ENCODE assay signal across 25 cellular contexts in genomic region chr22:46933526-46933925, GRCh38.
DNase-seq lines count a peak whose midpoint lies in the region; ATAC-seq, FAIRE-seq and TF ChIP-seq lines count a peak whose summit lies in the region.
"Had no signal": no experiment of that assay in that cellular context is flagged by ENCODE, and none has a peak within 500 bp of the region (broad histone marks: within the 10 kb centered on the region; RNA-seq: fewer than 3 reads in every experiment).

No MANE protein-coding gene starts in this region.

- in situ Hi-C loops in HepG2 (cut with HindIII; ENCODE audit: extremely low pct_ligation_motif_present, low pct_unique_long_range_greater_than_20kb) = no loop called here

- H3K79me2 ChIP-seq in HepG2 (ENCODE audit: insufficient read depth, low read length) (peaks cover 2% of the 10 kb centered on the region), OCI-LY7 (ENCODE audit: insufficient read depth, low read depth, low read length) (no peaks in the 10 kb centered on the region)

- peaks cover 1 to 4% of the 10 kb centered on the region in 2 experiments; a peak in 2 of 5 replicates for H3K36me3 ChIP-seq in HepG2 (replicated peaks in 1 of 2; ENCODE audit: control insufficient read depth in 1 of 2, insufficient read depth in 2 of 2, low read length in 2 of 2)
- H3K36me3 ChIP-seq in right lobe of liver = peaks cover 0 to 4% (median 0%) of the 10 kb centered on the region in 4 donors
- no peaks in the 10 kb centered on the region for H3K36me3 ChIP-seq in OCI-LY7 (ENCODE audit: insufficient read depth, low read length)
- H3K36me3 ChIP-seq: cardiac muscle cell had no signal

- FAIRE-seq in HepG2 (lab: Jason Lieb, UNC) = no peak
- FAIRE-seq: frontal cortex, G401.6, keratinocyte had no signal

- BruUV-seq in HepG2 (replicated peaks; lab: Mats Ljungman, UMichigan) (no TSS peak), OCI-LY7 (replicated peaks; lab: Mats Ljungman, UMichigan) (no TSS peak)

- no peaks in the 10 kb centered on the region for H3K9me2 ChIP-seq in OCI-LY7 (ENCODE audit: insufficient read depth, low read length)

- peaks cover 31% of the 10 kb centered on the region for H3K4me1 Mint-ChIP-seq in activated naive CD8-positive, alpha-beta T cell treated with anti-CD3 and anti-CD28 coated beads, Interleukin-2, amount 50 U/mL, for 24 hours
- H3K4me1 Mint-ChIP-seq in memory B cell = peaks cover 14% of the 10 kb centered on the region

- no peak for TF ChIP-seq POLR2A in HepG2 (IDR thresholded peaks at IDR 0.05; ENCODE audit: insufficient read depth in 1 of 2, low read depth in 2 of 2, low read length in 2 of 2)
- TF ChIP-seq POLR2A in right lobe of liver (IDR thresholded peaks at IDR 0.05) = no peak

- H3K4me3 ChIP-seq in HepG2 (replicated peaks in 1 of 3; ENCODE audit: insufficient read depth in 1 of 3, low read depth in 2 of 3, low read length in 3 of 3) = no peak overlapping the region
- H3K4me3 ChIP-seq in right lobe of liver = no peak overlapping the region
- no peak overlapping the region for H3K4me3 ChIP-seq in OCI-LY7 (ENCODE audit: low read depth, low read length, poor library complexity, severe bottlenecking)
- H3K4me3 ChIP-seq: cardiac muscle cell, dorsolateral prefrontal cortex had no signal

- H3K9me3 ChIP-seq in HepG2 (ENCODE audit: low read length) (no peaks in the 10 kb centered on the region), right lobe of liver (no peaks in the 10 kb centered on the region), OCI-LY7 (ENCODE audit: low read length) (no peaks in the 10 kb centered on the region)

- no peak for ATAC-seq in HepG2
- no peak for ATAC-seq in right lobe of liver
- no peak for ATAC-seq in activated naive CD8-positive, alpha-beta T cell treated with anti-CD3 and anti-CD28 coated beads, Interleukin-2, amount 50 U/mL, for 24 hours
- no peak for ATAC-seq in memory B cell (ENCODE audit: low read depth)
- ATAC-seq in GM21786 (IDR thresholded peaks at IDR 0.05; ENCODE audit: unreplicated experiment) = no peak
- ATAC-seq: activated T-cell treated with anti-CD3 and anti-CD28 coated beads, Interleukin-2, amount 50 U/mL, for 72 hours had no signal

- intact Hi-C loops in HepG2 (cut with micrococcal nuclease; ENCODE audit: unreplicated experiment) = no loop called here
- intact Hi-C loops in right lobe of liver (cut with DNase I) = loop anchor here in 1 of 2 donors (10.0 kb wide), 1 partner anchor 119 kb away; no protein-coding TSS in a partner anchor
- intact Hi-C loops in OCI-LY7 (cut with micrococcal nuclease; ENCODE audit: unreplicated experiment) = no loop called here

- no peaks in the 10 kb centered on the region for H3K9me3 Mint-ChIP-seq in activated naive CD8-positive, alpha-beta T cell treated with anti-CD3 and anti-CD28 coated beads, Interleukin-2, amount 50 U/mL, for 24 hours
- H3K9me3 Mint-ChIP-seq in memory B cell = no peaks in the 10 kb centered on the region
- H3K9me3 Mint-ChIP-seq: activated CD4-positive, alpha-beta memory T cell treated with anti-CD3 and anti-CD28 coated beads for 36 hours; activated T-cell treated with anti-CD3 and anti-CD28 coated beads, Interleukin-2, amount 50 U/mL, for 72 hours; CD4-positive, alpha-beta T cell; naive B cell; T-helper 1 cell treated with Interleukin-12 subunit alpha and Interleukin-12 subunit beta and Interleukin-4 antibody, amounts not matched to agents 30 μg/mL and 1 μg/mL, for 36 hours had no signal

- H3K27me3 ChIP-seq in HepG2 (ENCODE audit: control insufficient read depth in 1 of 2, insufficient read depth in 2 of 2, low read length in 2 of 2) = no peaks in the 10 kb centered on the region
- no peaks in the 10 kb centered on the region for H3K27me3 ChIP-seq in right lobe of liver
- H3K27me3 ChIP-seq: cardiac muscle cell, dorsolateral prefrontal cortex had no signal

- TF ChIP-seq RAD21 in HepG2 (CRISPR knock-in tag; IDR thresholded peaks at IDR 0.05) = no peak

- H3K9ac ChIP-seq in HepG2 (ENCODE audit: insufficient read depth, low read depth, low read length) = no peak overlapping the region

- H3K36me3 Mint-ChIP-seq in activated naive CD8-positive, alpha-beta T cell treated with anti-CD3 and anti-CD28 coated beads, Interleukin-2, amount 50 U/mL, for 24 hours (ENCODE audit: low read depth) = peaks cover 21% of the 10 kb centered on the region
- peaks cover 24% of the 10 kb centered on the region for H3K36me3 Mint-ChIP-seq in memory B cell

- TF ChIP-seq EP300 in HepG2 (IDR thresholded peaks at IDR 0.05; ENCODE audit: low read depth in 2 of 2, low read length in 2 of 2) (no peak), HepG2 (CRISPR knock-in tag; IDR thresholded peaks at IDR 0.05; ENCODE audit: borderline replicate concordance) (no peak)

- H3K27ac Mint-ChIP-seq in activated naive CD8-positive, alpha-beta T cell treated with anti-CD3 and anti-CD28 coated beads, Interleukin-2, amount 50 U/mL, for 24 hours = peak overlapping the region; percentile 43
- peak overlapping the region; percentile 60 for H3K27ac Mint-ChIP-seq in memory B cell
- H3K27ac Mint-ChIP-seq: activated CD4-positive, alpha-beta memory T cell treated with anti-CD3 and anti-CD28 coated beads for 36 hours; activated T-cell treated with anti-CD3 and anti-CD28 coated beads, Interleukin-2, amount 50 U/mL, for 72 hours; CD4-positive, alpha-beta T cell; T-helper 1 cell treated with Interleukin-12 subunit alpha and Interleukin-12 subunit beta and Interleukin-4 antibody, amounts not matched to agents 30 μg/mL and 1 μg/mL, for 36 hours had no signal

- H3K27ac ChIP-seq in HepG2 (ENCODE audit: extremely low read length, insufficient read depth, low read length) (peak overlapping the region; percentile 95), right lobe of liver (no peak overlapping the region), OCI-LY7 (ENCODE audit: low read depth, low read length, poor library complexity, severe bottlenecking) (no peak overlapping the region)
- H3K27ac ChIP-seq: cardiac muscle cell, dorsolateral prefrontal cortex had no signal

- POLR2A ChIA-PET in HepG2 (lab: Yijun Ruan, JAX) = no interaction called here
- POLR2A ChIA-PET in OCI-LY7 (lab: Charles Lee) = no interaction called here

- TF ChIP-seq CTCF in HepG2 (CRISPR knock-in tag; IDR thresholded peaks at IDR 0.05) = no peak
- TF ChIP-seq CTCF in right lobe of liver (IDR thresholded peaks at IDR 0.05) = no peak
- TF ChIP-seq CTCF in OCI-LY7 (conservative IDR thresholded peaks at IDR 0.05; ENCODE audit: low read length) = no peak

- H3K4me1 ChIP-seq in HepG2 (ENCODE audit: insufficient read depth, low read length) (peaks cover 65% of the 10 kb centered on the region), right lobe of liver (peaks cover 0 to 35% (median 10%) of the 10 kb centered on the region in 4 donors), OCI-LY7 (ENCODE audit: insufficient read depth, low read length, poor library complexity, severe bottlenecking) (no peaks in the 10 kb centered on the region)

- H2AFZ ChIP-seq in HepG2 (ENCODE audit: low read length) (no peak overlapping the region), OCI-LY7 (ENCODE audit: low read length) (no peak overlapping the region)

- H4K20me1 ChIP-seq in HepG2 (ENCODE audit: insufficient read depth, low read length) = no peaks in the 10 kb centered on the region
- H4K20me1 ChIP-seq in OCI-LY7 (ENCODE audit: insufficient read depth, low read length) = no peaks in the 10 kb centered on the region

- no peak for DNase-seq in HepG2 (ENCODE audit: low spot score)
- no peak for DNase-seq in right lobe of liver
- DNase-seq in activated naive CD8-positive, alpha-beta T cell treated with anti-CD3 and anti-CD28 coated beads, Interleukin-2, amount 50 U/mL, for 24 hours = no peak
- no peak for DNase-seq in memory B cell (ENCODE audit: low spot score in 2 of 2)
- no peak for DNase-seq in islet precursor cell
- DNase-seq in T-helper 9 cell = no peak
- no peak for DNase-seq in OCI-LY7 (ENCODE audit: low spot score)
- DNase-seq: activated CD4-positive, alpha-beta memory T cell treated with anti-CD3 and anti-CD28 coated beads for 36 hours; activated T-cell treated with anti-CD3 and anti-CD28 coated beads, Interleukin-2, amount 50 U/mL, for 72 hours; CD4-positive, alpha-beta T cell; dorsolateral prefrontal cortex; hypothalamus; KBM-7; mammary epithelial cell; naive B cell; NCI-H1694 treated with DMSO at 0.1 percent for 48 hours; NCI-H748 treated with DMSO at 0.1 percent for 48 hours; stimulated activated CD4-positive, alpha-beta T cell treated with anti-CD3 and anti-CD28 coated beads, Interleukin-2, amount 100 ng/mL, for 24 hours; stimulated activated naive CD4-positive, alpha-beta T cell treated with Interleukin-2 at 50 U/mL for 16 hours had no signal

- H3K4me3 Mint-ChIP-seq in activated naive CD8-positive, alpha-beta T cell treated with anti-CD3 and anti-CD28 coated beads, Interleukin-2, amount 50 U/mL, for 24 hours = no peak overlapping the region
- no peak overlapping the region for H3K4me3 Mint-ChIP-seq in memory B cell
- H3K4me3 Mint-ChIP-seq: activated CD4-positive, alpha-beta memory T cell treated with anti-CD3 and anti-CD28 coated beads for 36 hours; activated T-cell treated with anti-CD3 and anti-CD28 coated beads, Interleukin-2, amount 50 U/mL, for 72 hours; CD4-positive, alpha-beta T cell; naive B cell; T-helper 1 cell treated with Interleukin-12 subunit alpha and Interleukin-12 subunit beta and Interleukin-4 antibody, amounts not matched to agents 30 μg/mL and 1 μg/mL, for 36 hours had no signal

- WGBS in HepG2 (ENCODE audit: low lambda C conversion rate) = 92% methylated on average over 7 of the region's 7 CpGs
- 83% methylated on average over 6 of the region's 7 CpGs for WGBS in right lobe of liver (ENCODE audit: insufficient coverage, low coverage, low lambda C conversion rate, missing lambda C conversion rate)

- H3K4me2 ChIP-seq in HepG2 (ENCODE audit: low read depth, low read length) (no peak overlapping the region), OCI-LY7 (ENCODE audit: low read length) (no peak overlapping the region)

- CTCF ChIA-PET in HepG2 (lab: Yijun Ruan, JAX; ENCODE audit: low intra/inter-chr PET ratio, low total read pairs) = no interaction called here
- CTCF ChIA-PET in OCI-LY7 (lab: Charles Lee; ENCODE audit: unreplicated experiment) = no interaction called here

- no peaks in the 10 kb centered on the region for H3K27me3 Mint-ChIP-seq in activated naive CD8-positive, alpha-beta T cell treated with anti-CD3 and anti-CD28 coated beads, Interleukin-2, amount 50 U/mL, for 24 hours
- no peaks in the 10 kb centered on the region for H3K27me3 Mint-ChIP-seq in memory B cell
- H3K27me3 Mint-ChIP-seq: activated CD4-positive, alpha-beta memory T cell treated with anti-CD3 and anti-CD28 coated beads for 36 hours; CD4-positive, alpha-beta T cell; naive B cell had no signal

TF ChIP-seq in HepG2, 621 proteins besides CTCF, POLR2A, EP300 and RAD21:
- TF ChIP-seq ZNF747 (CRISPR knock-in tag; IDR thresholded peaks at IDR 0.05; ENCODE audit: borderline replicate concordance) (no peak), ZFX (CRISPR knock-in tag; IDR thresholded peaks at IDR 0.05; ENCODE audit: low read depth) (no peak), FOXP1 (IDR thresholded peaks at IDR 0.05) (no peak), FOXP1 (CRISPR knock-in tag; IDR thresholded peaks at IDR 0.05) (no peak), TAF1 (CRISPR knock-in tag; IDR thresholded peaks at IDR 0.05) (no peak), KMT2A (CRISPR knock-in tag; IDR thresholded peaks at IDR 0.05) (no peak)
